In the genomic region with DNA sequence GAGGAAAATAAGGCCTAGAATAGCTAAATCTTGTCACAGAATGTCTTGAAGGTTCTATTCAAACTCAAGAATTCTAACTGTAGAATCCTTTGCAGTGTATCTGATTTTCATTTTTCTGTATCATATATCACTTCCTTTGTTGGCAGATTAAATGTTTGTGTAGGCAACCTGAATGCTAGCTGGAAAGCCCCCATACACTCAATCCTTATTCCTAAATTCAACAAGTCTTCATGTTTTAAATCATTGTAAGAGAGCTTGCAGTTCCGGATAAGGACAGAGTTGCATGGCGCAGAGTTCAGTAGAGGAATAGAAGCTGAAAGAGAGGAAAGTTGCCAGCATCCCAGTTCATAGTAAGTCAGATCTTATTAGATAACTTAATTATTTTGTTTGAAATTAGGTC, we compare ENCODE assay signal across 26 cellular contexts.
"Had no signal": no experiment of that assay in that cellular context is flagged by ENCODE, and none has a peak within 500 bp of the region (broad histone marks: within the 10 kb centered on the region; RNA-seq: fewer than 3 reads in every experiment).

No MANE protein-coding gene starts in this region.

- H3K4me1 ChIP-seq: colonic mucosa had no signal

- DNase-seq: colonic mucosa; cortex of kidney; dermis blood vessel endothelial cell; dorsolateral prefrontal cortex; effector CD4-positive, alpha-beta T cell; effector memory CD4-positive, alpha-beta T cell; effector memory CD8-positive, alpha-beta T cell; endodermal cell; erythroblast; esophagus squamous epithelium; foreskin fibroblast; foreskin keratinocyte; foreskin melanocyte; gastrocnemius medialis; glutamatergic neuron; head of caudate nucleus; heart left ventricle; heart right ventricle had no signal

- H3K4me3 ChIP-seq: colonic mucosa, coronary artery, dorsolateral prefrontal cortex, esophagus muscularis mucosa, esophagus squamous epithelium, gastrocnemius medialis, gastroesophageal sphincter, heart left ventricle, heart right ventricle had no signal

- H3K27ac Mint-ChIP-seq: dendritic cell treated with granulocyte-macrophage colony-stimulating factor and Interleukin-4, amounts not matched to agents 40 ng/mL and 50 ng/mL, for 4 days; effector memory CD8-positive, alpha-beta T cell; endodermal cell had no signal

- H3K27ac ChIP-seq: colonic mucosa, coronary artery, dorsolateral prefrontal cortex, epithelial cell of prostate, esophagus muscularis mucosa, esophagus squamous epithelium, foreskin keratinocyte, gastrocnemius medialis, gastroesophageal sphincter, heart left ventricle had no signal

- H3K9me3 Mint-ChIP-seq: dendritic cell treated with granulocyte-macrophage colony-stimulating factor and Interleukin-4, amounts not matched to agents 40 ng/mL and 50 ng/mL, for 4 days; endodermal cell had no signal

- H3K4me1 Mint-ChIP-seq: endodermal cell had no signal

- H3K27me3 Mint-ChIP-seq: effector memory CD8-positive, alpha-beta T cell had no signal

- H3K4me3 Mint-ChIP-seq: dendritic cell treated with granulocyte-macrophage colony-stimulating factor and Interleukin-4, amounts not matched to agents 40 ng/mL and 50 ng/mL, for 4 days; effector memory CD8-positive, alpha-beta T cell; endodermal cell had no signal

- H3K9me3 ChIP-seq: colonic mucosa, esophagus muscularis mucosa, esophagus squamous epithelium, gastrocnemius medialis, gastroesophageal sphincter, heart right ventricle had no signal

- H3K27me3 ChIP-seq: colonic mucosa, dorsolateral prefrontal cortex, esophagus muscularis mucosa, esophagus squamous epithelium, foreskin keratinocyte, gastrocnemius medialis, gastroesophageal sphincter, heart left ventricle, heart right ventricle had no signal

- H3K36me3 ChIP-seq: colonic mucosa, esophagus muscularis mucosa, esophagus squamous epithelium, gastrocnemius medialis, gastroesophageal sphincter, heart left ventricle, heart right ventricle had no signal

- FAIRE-seq: colon, endometrium, frontal cortex had no signal
